Comparison of ENCODE assay signal across 1 cellular context in genomic region chr3:129893616-129894070, GRCh38.
TF ChIP-seq lines count a peak whose summit lies in the region.

TSS of gene TMCC1 (minus strand) at chr3:129893711.

TF ChIP-seq in HepG2, 621 proteins besides CTCF, POLR2A, EP300 and RAD21 (continued from another document and continues in another):
- TF ChIP-seq, protein P1, sequence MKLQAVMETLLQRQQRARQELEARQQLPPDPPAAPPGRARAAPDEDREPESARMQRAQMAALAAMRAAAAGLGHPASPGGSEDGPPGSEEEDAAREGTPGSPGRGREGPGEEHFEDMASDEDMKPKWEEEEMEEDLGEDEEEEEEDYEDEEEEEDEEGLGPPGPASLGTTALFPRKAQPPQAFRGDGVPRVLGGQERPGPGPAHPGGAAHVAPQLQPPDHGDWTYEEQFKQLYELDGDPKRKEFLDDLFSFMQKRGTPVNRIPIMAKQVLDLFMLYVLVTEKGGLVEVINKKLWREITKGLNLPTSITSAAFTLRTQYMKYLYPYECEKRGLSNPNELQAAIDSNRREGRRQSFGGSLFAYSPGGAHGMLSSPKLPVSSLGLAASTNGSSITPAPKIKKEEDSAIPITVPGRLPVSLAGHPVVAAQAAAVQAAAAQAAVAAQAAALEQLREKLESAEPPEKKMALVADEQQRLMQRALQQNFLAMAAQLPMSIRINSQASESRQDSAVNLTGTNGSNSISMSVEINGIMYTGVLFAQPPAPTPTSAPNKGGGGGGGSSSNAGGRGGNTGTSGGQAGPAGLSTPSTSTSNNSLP (IDR thresholded peaks at IDR 0.05; ENCODE audit: low read depth, low read length) = no peak
- TF ChIP-seq MYC (CRISPR knock-in tag; IDR thresholded peaks at IDR 0.05; ENCODE audit: borderline replicate concordance) = peak; percentile 92
- no peak for TF ChIP-seq ZNF441 (CRISPR knock-in tag; IDR thresholded peaks at IDR 0.05; ENCODE audit: borderline replicate concordance)
- TF ChIP-seq ZBTB7A (CRISPR knock-in tag; IDR thresholded peaks at IDR 0.05) = no peak
- TF ChIP-seq ZNF773 (CRISPR knock-in tag; IDR thresholded peaks at IDR 0.05; ENCODE audit: borderline replicate concordance) = no peak
- TF ChIP-seq, protein P2, sequence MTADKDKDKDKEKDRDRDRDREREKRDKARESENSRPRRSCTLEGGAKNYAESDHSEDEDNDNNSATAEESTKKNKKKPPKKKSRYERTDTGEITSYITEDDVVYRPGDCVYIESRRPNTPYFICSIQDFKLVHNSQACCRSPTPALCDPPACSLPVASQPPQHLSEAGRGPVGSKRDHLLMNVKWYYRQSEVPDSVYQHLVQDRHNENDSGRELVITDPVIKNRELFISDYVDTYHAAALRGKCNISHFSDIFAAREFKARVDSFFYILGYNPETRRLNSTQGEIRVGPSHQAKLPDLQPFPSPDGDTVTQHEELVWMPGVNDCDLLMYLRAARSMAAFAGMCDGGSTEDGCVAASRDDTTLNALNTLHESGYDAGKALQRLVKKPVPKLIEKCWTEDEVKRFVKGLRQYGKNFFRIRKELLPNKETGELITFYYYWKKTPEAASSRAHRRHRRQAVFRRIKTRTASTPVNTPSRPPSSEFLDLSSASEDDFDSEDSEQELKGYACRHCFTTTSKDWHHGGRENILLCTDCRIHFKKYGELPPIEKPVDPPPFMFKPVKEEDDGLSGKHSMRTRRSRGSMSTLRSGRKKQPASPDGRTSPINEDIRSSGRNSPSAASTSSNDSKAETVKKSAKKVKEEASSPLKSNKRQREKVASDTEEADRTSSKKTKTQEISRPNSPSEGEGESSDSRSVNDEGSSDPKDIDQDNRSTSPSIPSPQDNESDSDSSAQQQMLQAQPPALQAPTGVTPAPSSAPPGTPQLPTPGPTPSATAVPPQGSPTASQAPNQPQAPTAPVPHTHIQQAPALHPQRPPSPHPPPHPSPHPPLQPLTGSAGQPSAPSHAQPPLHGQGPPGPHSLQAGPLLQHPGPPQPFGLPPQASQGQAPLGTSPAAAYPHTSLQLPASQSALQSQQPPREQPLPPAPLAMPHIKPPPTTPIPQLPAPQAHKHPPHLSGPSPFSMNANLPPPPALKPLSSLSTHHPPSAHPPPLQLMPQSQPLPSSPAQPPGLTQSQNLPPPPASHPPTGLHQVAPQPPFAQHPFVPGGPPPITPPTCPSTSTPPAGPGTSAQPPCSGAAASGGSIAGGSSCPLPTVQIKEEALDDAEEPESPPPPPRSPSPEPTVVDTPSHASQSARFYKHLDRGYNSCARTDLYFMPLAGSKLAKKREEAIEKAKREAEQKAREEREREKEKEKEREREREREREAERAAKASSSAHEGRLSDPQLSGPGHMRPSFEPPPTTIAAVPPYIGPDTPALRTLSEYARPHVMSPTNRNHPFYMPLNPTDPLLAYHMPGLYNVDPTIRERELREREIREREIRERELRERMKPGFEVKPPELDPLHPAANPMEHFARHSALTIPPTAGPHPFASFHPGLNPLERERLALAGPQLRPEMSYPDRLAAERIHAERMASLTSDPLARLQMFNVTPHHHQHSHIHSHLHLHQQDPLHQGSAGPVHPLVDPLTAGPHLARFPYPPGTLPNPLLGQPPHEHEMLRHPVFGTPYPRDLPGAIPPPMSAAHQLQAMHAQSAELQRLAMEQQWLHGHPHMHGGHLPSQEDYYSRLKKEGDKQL (CRISPR knock-in tag; IDR thresholded peaks at IDR 0.05; ENCODE audit: low read depth) = no peak
- TF ChIP-seq ZNF160 (CRISPR knock-in tag; IDR thresholded peaks at IDR 0.05) = no peak
- no peak for TF ChIP-seq ELF4 (CRISPR knock-in tag; IDR thresholded peaks at IDR 0.05; ENCODE audit: borderline replicate concordance)
- no peak for TF ChIP-seq SNAI1 (CRISPR knock-in tag; IDR thresholded peaks at IDR 0.05; ENCODE audit: borderline replicate concordance)
- TF ChIP-seq HMG20B (CRISPR knock-in tag; conservative IDR thresholded peaks at IDR 0.05) = no peak
- TF ChIP-seq ZNF607 (CRISPR knock-in tag; IDR thresholded peaks at IDR 0.05; ENCODE audit: borderline replicate concordance) = 0 out of 2 replicates have a peak, but pooled peaks have one; percentile 9
- no peak for TF ChIP-seq SP1 (IDR thresholded peaks at IDR 0.05)
- peak; percentile 40; the same call in 1 of the 2 replicates for TF ChIP-seq SP1 (CRISPR knock-in tag; IDR thresholded peaks at IDR 0.05)
- TF ChIP-seq KMT2A (CRISPR knock-in tag; IDR thresholded peaks at IDR 0.05) = no peak
- TF ChIP-seq XRCC5 (optimal IDR thresholded peaks at IDR 0.05; ENCODE audit: low read length) = no peak
- TF ChIP-seq IRF1 (CRISPR knock-in tag; IDR thresholded peaks at IDR 0.05; ENCODE audit: low read depth) = no peak
- TF ChIP-seq SMYD3 (CRISPR knock-in tag; IDR thresholded peaks at IDR 0.05) = 0 out of 2 replicates have a peak, but pooled peaks have one; percentile 35
- no peak for TF ChIP-seq GPN1 (CRISPR knock-in tag; IDR thresholded peaks at IDR 0.05; ENCODE audit: borderline replicate concordance)
- no peak for TF ChIP-seq ZNF24 (IDR thresholded peaks at IDR 0.05)
- no peak for TF ChIP-seq ZNF20 (CRISPR knock-in tag; IDR thresholded peaks at IDR 0.05)
- 0 out of 2 replicates have a peak, but pooled peaks have one; percentile 15 for TF ChIP-seq SATB2 (CRISPR knock-in tag; IDR thresholded peaks at IDR 0.05)
- TF ChIP-seq SNAPC2 (CRISPR knock-in tag; IDR thresholded peaks at IDR 0.05) = no peak
- TF ChIP-seq ADNP (CRISPR knock-in tag; IDR thresholded peaks at IDR 0.05) = no peak
- no peak for TF ChIP-seq ZNF737 (CRISPR knock-in tag; IDR thresholded peaks at IDR 0.05; ENCODE audit: borderline replicate concordance)
- TF ChIP-seq, protein P3, sequence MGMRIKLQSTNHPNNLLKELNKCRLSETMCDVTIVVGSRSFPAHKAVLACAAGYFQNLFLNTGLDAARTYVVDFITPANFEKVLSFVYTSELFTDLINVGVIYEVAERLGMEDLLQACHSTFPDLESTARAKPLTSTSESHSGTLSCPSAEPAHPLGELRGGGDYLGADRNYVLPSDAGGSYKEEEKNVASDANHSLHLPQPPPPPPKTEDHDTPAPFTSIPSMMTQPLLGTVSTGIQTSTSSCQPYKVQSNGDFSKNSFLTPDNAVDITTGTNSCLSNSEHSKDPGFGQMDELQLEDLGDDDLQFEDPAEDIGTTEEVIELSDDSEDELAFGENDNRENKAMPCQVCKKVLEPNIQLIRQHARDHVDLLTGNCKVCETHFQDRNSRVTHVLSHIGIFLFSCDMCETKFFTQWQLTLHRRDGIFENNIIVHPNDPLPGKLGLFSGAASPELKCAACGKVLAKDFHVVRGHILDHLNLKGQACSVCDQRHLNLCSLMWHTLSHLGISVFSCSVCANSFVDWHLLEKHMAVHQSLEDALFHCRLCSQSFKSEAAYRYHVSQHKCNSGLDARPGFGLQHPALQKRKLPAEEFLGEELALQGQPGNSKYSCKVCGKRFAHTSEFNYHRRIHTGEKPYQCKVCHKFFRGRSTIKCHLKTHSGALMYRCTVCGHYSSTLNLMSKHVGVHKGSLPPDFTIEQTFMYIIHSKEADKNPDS (CRISPR knock-in tag; IDR thresholded peaks at IDR 0.05) = no peak
- TF ChIP-seq SNAPC5 (CRISPR knock-in tag; IDR thresholded peaks at IDR 0.05; ENCODE audit: borderline replicate concordance) = no peak
- TF ChIP-seq, protein P4, sequence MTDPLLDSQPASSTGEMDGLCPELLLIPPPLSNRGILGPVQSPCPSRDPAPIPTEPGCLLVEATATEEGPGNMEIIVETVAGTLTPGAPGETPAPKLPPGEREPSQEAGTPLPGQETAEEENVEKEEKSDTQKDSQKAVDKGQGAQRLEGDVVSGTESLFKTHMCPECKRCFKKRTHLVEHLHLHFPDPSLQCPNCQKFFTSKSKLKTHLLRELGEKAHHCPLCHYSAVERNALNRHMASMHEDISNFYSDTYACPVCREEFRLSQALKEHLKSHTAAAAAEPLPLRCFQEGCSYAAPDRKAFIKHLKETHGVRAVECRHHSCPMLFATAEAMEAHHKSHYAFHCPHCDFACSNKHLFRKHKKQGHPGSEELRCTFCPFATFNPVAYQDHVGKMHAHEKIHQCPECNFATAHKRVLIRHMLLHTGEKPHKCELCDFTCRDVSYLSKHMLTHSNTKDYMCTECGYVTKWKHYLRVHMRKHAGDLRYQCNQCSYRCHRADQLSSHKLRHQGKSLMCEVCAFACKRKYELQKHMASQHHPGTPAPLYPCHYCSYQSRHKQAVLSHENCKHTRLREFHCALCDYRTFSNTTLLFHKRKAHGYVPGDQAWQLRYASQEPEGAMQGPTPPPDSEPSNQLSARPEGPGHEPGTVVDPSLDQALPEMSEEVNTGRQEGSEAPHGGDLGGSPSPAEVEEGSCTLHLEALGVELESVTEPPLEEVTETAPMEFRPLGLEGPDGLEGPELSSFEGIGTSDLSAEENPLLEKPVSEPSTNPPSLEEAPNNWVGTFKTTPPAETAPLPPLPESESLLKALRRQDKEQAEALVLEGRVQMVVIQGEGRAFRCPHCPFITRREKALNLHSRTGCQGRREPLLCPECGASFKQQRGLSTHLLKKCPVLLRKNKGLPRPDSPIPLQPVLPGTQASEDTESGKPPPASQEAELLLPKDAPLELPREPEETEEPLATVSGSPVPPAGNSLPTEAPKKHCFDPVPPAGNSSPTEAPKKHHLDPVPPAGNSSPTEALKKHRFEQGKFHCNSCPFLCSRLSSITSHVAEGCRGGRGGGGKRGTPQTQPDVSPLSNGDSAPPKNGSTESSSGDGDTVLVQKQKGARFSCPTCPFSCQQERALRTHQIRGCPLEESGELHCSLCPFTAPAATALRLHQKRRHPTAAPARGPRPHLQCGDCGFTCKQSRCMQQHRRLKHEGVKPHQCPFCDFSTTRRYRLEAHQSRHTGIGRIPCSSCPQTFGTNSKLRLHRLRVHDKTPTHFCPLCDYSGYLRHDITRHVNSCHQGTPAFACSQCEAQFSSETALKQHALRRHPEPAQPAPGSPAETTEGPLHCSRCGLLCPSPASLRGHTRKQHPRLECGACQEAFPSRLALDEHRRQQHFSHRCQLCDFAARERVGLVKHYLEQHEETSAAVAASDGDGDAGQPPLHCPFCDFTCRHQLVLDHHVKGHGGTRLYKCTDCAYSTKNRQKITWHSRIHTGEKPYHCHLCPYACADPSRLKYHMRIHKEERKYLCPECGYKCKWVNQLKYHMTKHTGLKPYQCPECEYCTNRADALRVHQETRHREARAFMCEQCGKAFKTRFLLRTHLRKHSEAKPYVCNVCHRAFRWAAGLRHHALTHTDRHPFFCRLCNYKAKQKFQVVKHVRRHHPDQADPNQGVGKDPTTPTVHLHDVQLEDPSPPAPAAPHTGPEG (CRISPR knock-in tag; IDR thresholded peaks at IDR 0.05) = no peak
- no peak for TF ChIP-seq ZNF510 (CRISPR knock-in tag; IDR thresholded peaks at IDR 0.05; ENCODE audit: low read depth)
- no peak for TF ChIP-seq TARDBP (CRISPR knock-in tag; IDR thresholded peaks at IDR 0.05)
- no peak for TF ChIP-seq ZMYM4 (CRISPR knock-in tag; IDR thresholded peaks at IDR 0.05)
- 0 out of 2 replicates have a peak, but pooled peaks have one; percentile 50 for TF ChIP-seq THAP7 (CRISPR knock-in tag; IDR thresholded peaks at IDR 0.05)
- TF ChIP-seq, protein P5, sequence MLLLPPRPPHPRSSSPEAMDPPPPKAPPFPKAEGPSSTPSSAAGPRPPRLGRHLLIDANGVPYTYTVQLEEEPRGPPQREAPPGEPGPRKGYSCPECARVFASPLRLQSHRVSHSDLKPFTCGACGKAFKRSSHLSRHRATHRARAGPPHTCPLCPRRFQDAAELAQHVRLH (CRISPR knock-in tag; IDR thresholded peaks at IDR 0.05; ENCODE audit: borderline replicate concordance, low read depth) = no peak
- TF ChIP-seq, protein P6, sequence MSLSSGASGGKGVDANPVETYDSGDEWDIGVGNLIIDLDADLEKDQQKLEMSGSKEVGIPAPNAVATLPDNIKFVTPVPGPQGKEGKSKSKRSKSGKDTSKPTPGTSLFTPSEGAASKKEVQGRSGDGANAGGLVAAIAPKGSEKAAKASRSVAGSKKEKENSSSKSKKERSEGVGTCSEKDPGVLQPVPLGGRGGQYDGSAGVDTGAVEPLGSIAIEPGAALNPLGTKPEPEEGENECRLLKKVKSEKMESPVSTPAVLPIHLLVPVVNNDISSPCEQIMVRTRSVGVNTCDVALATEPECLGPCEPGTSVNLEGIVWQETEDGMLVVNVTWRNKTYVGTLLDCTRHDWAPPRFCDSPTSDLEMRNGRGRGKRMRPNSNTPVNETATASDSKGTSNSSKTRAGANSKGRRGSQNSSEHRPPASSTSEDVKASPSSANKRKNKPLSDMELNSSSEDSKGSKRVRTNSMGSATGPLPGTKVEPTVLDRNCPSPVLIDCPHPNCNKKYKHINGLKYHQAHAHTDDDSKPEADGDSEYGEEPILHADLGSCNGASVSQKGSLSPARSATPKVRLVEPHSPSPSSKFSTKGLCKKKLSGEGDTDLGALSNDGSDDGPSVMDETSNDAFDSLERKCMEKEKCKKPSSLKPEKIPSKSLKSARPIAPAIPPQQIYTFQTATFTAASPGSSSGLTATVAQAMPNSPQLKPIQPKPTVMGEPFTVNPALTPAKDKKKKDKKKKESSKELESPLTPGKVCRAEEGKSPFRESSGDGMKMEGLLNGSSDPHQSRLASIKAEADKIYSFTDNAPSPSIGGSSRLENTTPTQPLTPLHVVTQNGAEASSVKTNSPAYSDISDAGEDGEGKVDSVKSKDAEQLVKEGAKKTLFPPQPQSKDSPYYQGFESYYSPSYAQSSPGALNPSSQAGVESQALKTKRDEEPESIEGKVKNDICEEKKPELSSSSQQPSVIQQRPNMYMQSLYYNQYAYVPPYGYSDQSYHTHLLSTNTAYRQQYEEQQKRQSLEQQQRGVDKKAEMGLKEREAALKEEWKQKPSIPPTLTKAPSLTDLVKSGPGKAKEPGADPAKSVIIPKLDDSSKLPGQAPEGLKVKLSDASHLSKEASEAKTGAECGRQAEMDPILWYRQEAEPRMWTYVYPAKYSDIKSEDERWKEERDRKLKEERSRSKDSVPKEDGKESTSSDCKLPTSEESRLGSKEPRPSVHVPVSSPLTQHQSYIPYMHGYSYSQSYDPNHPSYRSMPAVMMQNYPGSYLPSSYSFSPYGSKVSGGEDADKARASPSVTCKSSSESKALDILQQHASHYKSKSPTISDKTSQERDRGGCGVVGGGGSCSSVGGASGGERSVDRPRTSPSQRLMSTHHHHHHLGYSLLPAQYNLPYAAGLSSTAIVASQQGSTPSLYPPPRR (CRISPR knock-in tag; IDR thresholded peaks at IDR 0.05; ENCODE audit: borderline replicate concordance) = no peak
- peak; percentile 59; the same call in 1 of the 2 replicates for TF ChIP-seq ZNF232 (CRISPR knock-in tag; IDR thresholded peaks at IDR 0.05; ENCODE audit: borderline replicate concordance)
- TF ChIP-seq HOXA9 (CRISPR knock-in tag; IDR thresholded peaks at IDR 0.05; ENCODE audit: borderline replicate concordance) = no peak
